Comparison of ENCODE assay signal across 14 cellular contexts in genomic region chrX:141341341-141341740, GRCh38.
DNase-seq lines count a peak whose midpoint lies in the region; ATAC-seq and TF ChIP-seq lines count a peak whose summit lies in the region.
"Had no signal": no experiment of that assay in that cellular context is flagged by ENCODE, and none has a peak within 500 bp of the region (broad histone marks: within the 10 kb centered on the region; RNA-seq: fewer than 3 reads in every experiment).

No MANE protein-coding gene starts in this region.

- H3K27me3 Mint-ChIP-seq in chondrocyte (ENCODE audit: low read depth), result no peaks in the 10 kb centered on the region

- intact Hi-C loops in sciatic nerve (cut with DNase I), result no loop called here

- ATAC-seq in sciatic nerve (peak; percentile 45), GM19035 (IDR thresholded peaks at IDR 0.05; ENCODE audit: unreplicated experiment) (no peak), GM18867 (IDR thresholded peaks at IDR 0.05; ENCODE audit: unreplicated experiment) (no peak)

- in situ Hi-C loops in G401 (cut with HindIII; ENCODE audit: low sequenced_read_pairs), result no loop called here
- in situ Hi-C loops in SK-MEL-5 (cut with HindIII; ENCODE audit: low pct_unique_long_range_greater_than_20kb, low sequenced_read_pairs), result no loop called here

- H3K4me1 Mint-ChIP-seq in chondrocyte (ENCODE audit: low read depth), result peaks cover 7% of the 10 kb centered on the region

- H3K36me3 Mint-ChIP-seq in chondrocyte (ENCODE audit: low read depth), result no peaks in the 10 kb centered on the region

- no peak for TF ChIP-seq CTCF in chondrocyte (IDR thresholded peaks at IDR 0.05)

- H3K9me3 Mint-ChIP-seq in chondrocyte (ENCODE audit: low read depth), result peaks cover 6% of the 10 kb centered on the region

- H3K27ac Mint-ChIP-seq in chondrocyte (ENCODE audit: unreplicated experiment), result no peak overlapping the region

- no peak overlapping the region for H3K4me3 Mint-ChIP-seq in chondrocyte (ENCODE audit: unreplicated experiment)

- DNase-seq in G401 (ENCODE audit: low spot score) (peak; percentile 30), SK-MEL-5 (ENCODE audit: low read depth, low spot score) (peak; percentile 6), fibroblast of the conjunctiva (ENCODE audit: low read depth) (peak; percentile 46), sciatic nerve (ENCODE audit: low spot score) (no peak), chondrocyte (ENCODE audit: low spot score) (no peak)
- DNase-seq: activated CD4-positive, alpha-beta T cell treated with anti-CD3 and anti-CD28 coated beads, Interleukin-2, amount 50 U/mL, for 48 hours; activated effector memory CD4-positive, alpha-beta T cell treated with anti-CD3 and anti-CD28 coated beads, Interleukin-2, amount 50 U/mL, for 16 hours; cortex of kidney; DMS153; NCI-H1417; NCI-H82; stimulated activated CD8-positive, alpha-beta memory T cell treated with anti-CD3 and anti-CD28 coated beads, Interleukin-4, amount 100 ng/mL, for 48 hours had no signal

Comparison
In these comparisons a context has a peak if more than half of its experiments do, and no peak if none do; other contexts are left out.
1. DNase-seq: peak in G401 (single experiment), SK-MEL-5 (single experiment) and fibroblast of the conjunctiva (single experiment); none in sciatic nerve (single experiment) and chondrocyte (single experiment).